ENCODE assay signal across 1 cellular context in genomic region chr10:70499829-70500167, GRCh38.
TF ChIP-seq lines count a peak whose summit lies in the region.

No MANE protein-coding gene starts in this region.

TF ChIP-seq in GM23338, 12 proteins besides CTCF, POLR2A, EP300 and RAD21 (continued from another document):
- TF ChIP-seq, protein P1, sequence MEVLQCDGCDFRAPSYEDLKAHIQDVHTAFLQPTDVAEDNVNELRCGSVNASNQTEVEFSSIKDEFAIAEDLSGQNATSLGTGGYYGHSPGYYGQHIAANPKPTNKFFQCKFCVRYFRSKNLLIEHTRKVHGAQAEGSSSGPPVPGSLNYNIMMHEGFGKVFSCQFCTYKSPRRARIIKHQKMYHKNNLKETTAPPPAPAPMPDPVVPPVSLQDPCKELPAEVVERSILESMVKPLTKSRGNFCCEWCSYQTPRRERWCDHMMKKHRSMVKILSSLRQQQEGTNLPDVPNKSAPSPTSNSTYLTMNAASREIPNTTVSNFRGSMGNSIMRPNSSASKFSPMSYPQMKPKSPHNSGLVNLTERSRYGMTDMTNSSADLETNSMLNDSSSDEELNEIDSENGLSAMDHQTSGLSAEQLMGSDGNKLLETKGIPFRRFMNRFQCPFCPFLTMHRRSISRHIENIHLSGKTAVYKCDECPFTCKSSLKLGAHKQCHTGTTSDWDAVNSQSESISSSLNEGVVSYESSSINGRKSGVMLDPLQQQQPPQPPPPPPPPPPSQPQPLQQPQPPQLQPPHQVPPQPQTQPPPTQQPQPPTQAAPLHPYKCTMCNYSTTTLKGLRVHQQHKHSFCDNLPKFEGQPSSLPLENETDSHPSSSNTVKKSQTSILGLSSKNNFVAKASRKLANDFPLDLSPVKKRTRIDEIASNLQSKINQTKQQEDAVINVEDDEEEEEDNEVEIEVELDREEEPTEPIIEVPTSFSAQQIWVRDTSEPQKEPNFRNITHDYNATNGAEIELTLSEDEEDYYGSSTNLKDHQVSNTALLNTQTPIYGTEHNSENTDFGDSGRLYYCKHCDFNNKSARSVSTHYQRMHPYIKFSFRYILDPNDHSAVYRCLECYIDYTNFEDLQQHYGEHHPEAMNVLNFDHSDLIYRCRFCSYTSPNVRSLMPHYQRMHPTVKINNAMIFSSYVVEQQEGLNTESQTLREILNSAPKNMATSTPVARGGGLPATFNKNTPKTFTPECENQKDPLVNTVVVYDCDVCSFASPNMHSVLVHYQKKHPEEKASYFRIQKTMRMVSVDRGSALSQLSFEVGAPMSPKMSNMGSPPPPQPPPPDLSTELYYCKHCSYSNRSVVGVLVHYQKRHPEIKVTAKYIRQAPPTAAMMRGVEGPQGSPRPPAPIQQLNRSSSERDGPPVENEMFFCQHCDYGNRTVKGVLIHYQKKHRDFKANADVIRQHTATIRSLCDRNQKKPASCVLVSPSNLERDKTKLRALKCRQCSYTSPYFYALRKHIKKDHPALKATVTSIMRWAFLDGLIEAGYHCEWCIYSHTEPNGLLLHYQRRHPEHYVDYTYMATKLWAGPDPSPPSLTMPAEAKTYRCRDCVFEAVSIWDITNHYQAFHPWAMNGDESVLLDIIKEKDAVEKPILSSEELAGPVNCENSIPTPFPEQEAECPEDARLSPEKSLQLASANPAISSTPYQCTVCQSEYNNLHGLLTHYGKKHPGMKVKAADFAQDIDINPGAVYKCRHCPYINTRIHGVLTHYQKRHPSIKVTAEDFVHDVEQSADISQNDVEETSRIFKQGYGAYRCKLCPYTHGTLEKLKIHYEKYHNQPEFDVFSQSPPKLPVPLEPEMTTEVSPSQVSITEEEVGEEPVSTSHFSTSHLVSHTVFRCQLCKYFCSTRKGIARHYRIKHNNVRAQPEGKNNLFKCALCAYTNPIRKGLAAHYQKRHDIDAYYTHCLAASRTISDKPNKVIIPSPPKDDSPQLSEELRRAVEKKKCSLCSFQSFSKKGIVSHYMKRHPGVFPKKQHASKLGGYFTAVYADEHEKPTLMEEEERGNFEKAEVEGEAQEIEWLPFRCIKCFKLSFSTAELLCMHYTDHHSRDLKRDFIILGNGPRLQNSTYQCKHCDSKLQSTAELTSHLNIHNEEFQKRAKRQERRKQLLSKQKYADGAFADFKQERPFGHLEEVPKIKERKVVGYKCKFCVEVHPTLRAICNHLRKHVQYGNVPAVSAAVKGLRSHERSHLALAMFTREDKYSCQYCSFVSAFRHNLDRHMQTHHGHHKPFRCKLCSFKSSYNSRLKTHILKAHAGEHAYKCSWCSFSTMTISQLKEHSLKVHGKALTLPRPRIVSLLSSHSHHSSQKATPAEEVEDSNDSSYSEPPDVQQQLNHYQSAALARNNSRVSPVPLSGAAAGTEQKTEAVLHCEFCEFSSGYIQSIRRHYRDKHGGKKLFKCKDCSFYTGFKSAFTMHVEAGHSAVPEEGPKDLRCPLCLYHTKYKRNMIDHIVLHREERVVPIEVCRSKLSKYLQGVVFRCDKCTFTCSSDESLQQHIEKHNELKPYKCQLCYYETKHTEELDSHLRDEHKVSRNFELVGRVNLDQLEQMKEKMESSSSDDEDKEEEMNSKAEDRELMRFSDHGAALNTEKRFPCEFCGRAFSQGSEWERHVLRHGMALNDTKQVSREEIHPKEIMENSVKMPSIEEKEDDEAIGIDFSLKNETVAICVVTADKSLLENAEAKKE (CRISPR knock-in tag; IDR thresholded peaks at IDR 0.05): no peak
TF ChIP-seq in GM23338: peak in this region for 0.
